8 cellular contexts compared by ENCODE assay signal in the genomic region with DNA sequence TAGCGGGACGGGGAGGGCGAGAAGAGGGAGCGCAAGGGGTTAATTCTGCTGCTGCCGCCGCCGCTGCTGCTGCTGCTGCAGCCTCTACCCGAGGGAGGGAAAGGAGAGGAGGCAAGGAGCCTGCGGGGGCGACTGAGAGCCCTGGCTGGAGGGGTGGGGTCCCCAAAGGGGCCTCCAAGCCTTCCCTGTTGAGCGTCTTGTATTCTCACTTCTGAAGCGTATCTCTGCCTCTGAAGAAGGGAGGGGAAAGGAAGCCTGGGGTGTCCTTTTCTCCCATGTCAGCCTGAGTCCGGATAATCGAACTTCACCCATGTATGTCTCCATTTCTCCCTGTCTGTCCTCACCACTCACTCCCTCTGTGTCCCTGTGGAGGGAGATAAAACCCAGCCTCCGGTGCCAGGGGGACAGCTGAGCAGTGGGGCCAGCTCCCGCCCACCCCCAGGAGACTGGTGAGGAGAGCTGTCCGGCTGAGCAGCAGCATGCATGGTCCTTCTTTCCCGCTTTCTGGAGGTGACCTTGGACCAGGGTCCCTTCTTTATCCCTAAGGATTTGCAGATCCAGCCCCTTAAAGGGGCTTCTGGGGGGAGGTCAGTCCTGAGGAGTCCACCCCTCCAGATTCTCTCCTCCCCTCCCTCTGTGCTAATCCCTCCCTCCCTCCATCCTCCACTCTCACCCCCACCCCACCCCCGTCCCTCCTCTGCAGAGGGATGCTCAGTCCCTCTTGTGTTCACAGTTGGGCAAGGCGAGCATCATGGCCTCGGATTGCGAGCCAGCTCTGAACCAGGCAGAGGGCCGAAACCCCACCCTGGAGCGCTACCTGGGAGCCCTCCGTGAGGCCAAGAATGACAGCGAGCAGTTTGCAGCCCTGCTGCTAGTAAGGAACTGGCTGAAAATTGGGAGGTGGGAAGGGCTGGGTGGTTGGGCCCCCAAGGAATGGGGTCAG. TPM values are rescaled to one million over a fixed set of nuclear protein-coding genes. Genes with fewer than 3 reads are reported as not detected.
DNase-seq lines count a peak whose midpoint lies in the region; ATAC-seq and TF ChIP-seq lines count a peak whose summit lies in the region.

No MANE protein-coding gene starts in this region.

- DNase-seq in NCI-H510A (lab: John Stamatoyannopoulos, UW) (peak; percentile 63), NCI-H510A treated with DMSO at 0.1 percent for 48 hours (lab: John Stamatoyannopoulos, UW) (no peak), SK-N-DZ (ENCODE audit: low spot score) (peak; percentile 44), neural crest cell (ENCODE audit: low read depth, low spot score) (peak; percentile 47), hippocampal formation (lab: John Stamatoyannopoulos, UW) (no peak)
- DNase-seq in effector memory CD8-positive, alpha-beta T cell, result peak in 1 of 3 experiments; percentile 27

- H3K9me3 Mint-ChIP-seq in effector memory CD8-positive, alpha-beta T cell, result no peaks in the 10 kb centered on the region
- H3K9me3 Mint-ChIP-seq in neural crest cell, result no peaks in the 10 kb centered on the region

- H3K27ac Mint-ChIP-seq in effector memory CD8-positive, alpha-beta T cell, result peak overlapping the region; percentile 97 to 99
- H3K27ac Mint-ChIP-seq in neural crest cell (ENCODE audit: unreplicated experiment), result peak overlapping the region; percentile 97

- no peaks in the 10 kb centered on the region for H3K27me3 Mint-ChIP-seq in effector memory CD8-positive, alpha-beta T cell
- no peaks in the 10 kb centered on the region for H3K27me3 Mint-ChIP-seq in neural crest cell (ENCODE audit: low read depth)

- H3K36me3 Mint-ChIP-seq in effector memory CD8-positive, alpha-beta T cell (ENCODE audit: insufficient read depth), result peaks cover 20% of the 10 kb centered on the region
- H3K36me3 Mint-ChIP-seq in neural crest cell (ENCODE audit: low read depth), result no peaks in the 10 kb centered on the region

- H3K4me3 Mint-ChIP-seq in effector memory CD8-positive, alpha-beta T cell, result peak overlapping the region; percentile 99
- peak overlapping the region; percentile 94 for H3K4me3 Mint-ChIP-seq in neural crest cell

- TF ChIP-seq CTCF in neural crest cell (conservative IDR thresholded peaks at IDR 0.05), result no peak

- no peak for ATAC-seq in effector memory CD8-positive, alpha-beta T cell (replicated peaks)
- ATAC-seq in GM18858 (IDR thresholded peaks at IDR 0.05; ENCODE audit: unreplicated experiment) (no peak), GM21381 (IDR thresholded peaks at IDR 0.05; ENCODE audit: unreplicated experiment) (no peak)

- H3K4me1 Mint-ChIP-seq in effector memory CD8-positive, alpha-beta T cell (ENCODE audit: low read depth in 2 of 2), result peaks cover 44 to 48% of the 10 kb centered on the region in 2 donors
- H3K4me1 Mint-ChIP-seq in neural crest cell, result peaks cover 45% of the 10 kb centered on the region

RNA-seq across cellular contexts. Expression of a gene that starts 1.0 kb away (rescaled TPM):
- polyA plus RNA-seq in SK-N-DZ (2014; cell fraction: cytosol; rRNA removed), result 31.9 and 34.8 TPM in 2 replicates
- polyA plus RNA-seq in SK-N-DZ (2014; cell fraction: nucleus; rRNA removed), result 30.2 and 39.1 TPM in 2 replicates
- total RNA-seq in neural crest cell, result 32.6 and 33.7 TPM in 2 replicates

RNA-seq across cellular contexts. Expression of a gene that starts 1.4 kb away (rescaled TPM):
- 25.4 and 28.4 TPM in 2 replicates for polyA plus RNA-seq in SK-N-DZ (2014; cell fraction: cytosol; rRNA removed)
- polyA plus RNA-seq in SK-N-DZ (2014; cell fraction: nucleus; rRNA removed), result 28.3 and 52.9 TPM in 2 replicates
- 54.2 and 55.9 TPM in 2 replicates for total RNA-seq in neural crest cell

RNA-seq across cellular contexts. Expression of a gene that starts 14.5 kb away (rescaled TPM):
- polyA plus RNA-seq in SK-N-DZ (2014; cell fraction: cytosol; rRNA removed), result 0.21 TPM in 1 of 2 replicates, not detected in the other
- polyA plus RNA-seq in SK-N-DZ (2014; cell fraction: nucleus; rRNA removed), result 0.64 TPM in 1 of 2 replicates, not detected in the other
- 0.43 and 0.61 TPM in 2 replicates for total RNA-seq in neural crest cell

Comparison
In these comparisons a context has a peak if more than half of its experiments do, and no peak if none do; other contexts are left out.
1. DNase-seq: peak in NCI-H510A (single experiment), SK-N-DZ (single experiment) and neural crest cell (single experiment); none in NCI-H510A treated with DMSO at 0.1 percent for 48 hours (single experiment) and hippocampal formation (0 of 2).